Comparison of ENCODE assay signal across 15 cellular contexts in the genomic region with DNA sequence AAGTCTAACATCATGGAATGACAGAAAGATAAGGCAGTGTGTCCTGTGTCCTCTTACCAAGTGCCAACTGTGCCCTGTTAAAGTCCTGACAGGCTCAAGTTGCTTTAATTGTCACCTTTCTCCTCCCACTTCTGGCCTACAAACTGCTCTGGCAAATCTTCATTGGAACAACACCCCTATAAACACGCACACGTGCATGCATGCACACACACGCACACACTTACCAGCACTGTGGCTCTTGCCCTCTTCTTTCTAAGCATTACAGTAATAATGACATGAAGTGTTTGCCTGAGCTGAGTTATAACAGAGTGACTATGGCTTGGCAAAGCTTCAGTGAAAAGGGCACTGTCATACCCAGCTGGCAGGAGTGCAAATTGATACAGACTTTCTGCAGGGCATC.
DNase-seq lines count a peak whose midpoint lies in the region; ATAC-seq and TF ChIP-seq lines count a peak whose summit lies in the region.
"Had no signal": no experiment of that assay in that cellular context is flagged by ENCODE, and none has a peak within 500 bp of the region (broad histone marks: within the 10 kb centered on the region; RNA-seq: fewer than 3 reads in every experiment).

No MANE protein-coding gene starts in this region.

- H3K27me3 ChIP-seq in H9 (ENCODE audit: insufficient read depth, low read length), result no peaks in the 10 kb centered on the region; the same call in 1 of the 2 replicates

- whole genome bisulfite sequencing in H9 (ENCODE audit: extremely low coverage, insufficient read length, low lambda C conversion rate), result no CpG with 5 or more reads among the region's 3 CpGs

- ATAC-seq in mucosa of descending colon, result peak; percentile 80
- no peak for ATAC-seq in GM21528 (IDR thresholded peaks at IDR 0.05; ENCODE audit: low FRiP score, unreplicated experiment)
- ATAC-seq in natural killer cell, result no peak
- ATAC-seq in GM21390 (IDR thresholded peaks at IDR 0.05; ENCODE audit: unreplicated experiment), result no peak
- ATAC-seq: Panc1 had no signal

- no peaks in the 10 kb centered on the region for H3K23me2 ChIP-seq in H9 (ENCODE audit: insufficient read length, low read depth, low read length, poor library complexity, severe bottlenecking)

- H3K27ac ChIP-seq in H9 (ENCODE audit: insufficient read length, low read depth, low read length) (no peak overlapping the region), VCaP (peak overlapping the region; percentile 59)

- H2BK15ac ChIP-seq in H9 (ENCODE audit: low read depth, low read length), result no peak overlapping the region

- H2BK12ac ChIP-seq in H9 (ENCODE audit: insufficient read length, low read depth, low read length), result no peak overlapping the region

- H4K20me1 ChIP-seq in H9 (ENCODE audit: control insufficient read depth, insufficient read depth, insufficient read length), result no peaks in the 10 kb centered on the region

- no peak overlapping the region for H4K8ac ChIP-seq in H9 (replicated peaks; ENCODE audit: insufficient read length, low read depth, low read length)

- H2BK5ac ChIP-seq in H9 (ENCODE audit: insufficient read length, low read length), result no peak overlapping the region

- H2BK120ac ChIP-seq in H9 (ENCODE audit: low read depth, low read length, poor library complexity, severe bottlenecking), result no peak overlapping the region

- DNase-seq in H9 (no peak), NCI-H1694 treated with DMSO at 0.1 percent for 48 hours (lab: John Stamatoyannopoulos, UW) (peak; percentile 89), mucosa of descending colon (peak in 2 of 3 donors; percentile 31 to 62), natural killer cell (no peak)
- DNase-seq: activated naive CD8-positive, alpha-beta T cell treated with anti-CD3 and anti-CD28 coated beads, Interleukin-2, amount 10 ng/mL, durations not matched to agents 7 days and 5 days; dermis blood vessel endothelial cell; NCI-H146; SK-N-SH; stimulated activated CD4-positive, alpha-beta T cell treated with anti-CD3 and anti-CD28 coated beads, Interleukin-4, amount 100 ng/mL, for 1 hour had no signal

- no peak overlapping the region for H3K9ac ChIP-seq in H9 (ENCODE audit: extremely low read depth, insufficient read length, low read length)
- H3K9ac ChIP-seq: SK-N-SH had no signal

- no peak overlapping the region for H2AK5ac ChIP-seq in H9 (ENCODE audit: insufficient read length, low read length)

- H3K9me3 ChIP-seq in H9 (ENCODE audit: control insufficient read depth, low read depth, low read length) (no peaks in the 10 kb centered on the region), mucosa of descending colon (no peaks in the 10 kb centered on the region)
- H3K9me3 ChIP-seq: SK-N-SH had no signal

- H3T11ph ChIP-seq in H9 (ENCODE audit: low read length), result peak overlapping the region; percentile 39

- no peaks in the 10 kb centered on the region for H3K79me2 ChIP-seq in H9 (ENCODE audit: insufficient read depth, low read length)

- no peak overlapping the region for H3K14ac ChIP-seq in H9 (ENCODE audit: insufficient read depth, low read length)

- H3K79me1 ChIP-seq in H9 (ENCODE audit: insufficient read depth, low read depth, low read length, poor library complexity, severe bottlenecking), result no peaks in the 10 kb centered on the region

- no peaks in the 10 kb centered on the region for H3K36me3 ChIP-seq in mucosa of descending colon (ENCODE audit: low read depth)

- H3K56ac ChIP-seq in H9 (ENCODE audit: insufficient read length, low read depth, low read length), result no peak overlapping the region

- TF ChIP-seq CTCF in H9 (conservative IDR thresholded peaks at IDR 0.05) (no peak), VCaP (conservative IDR thresholded peaks at IDR 0.05) (no peak), mucosa of descending colon (IDR thresholded peaks at IDR 0.05) (no peak), natural killer cell (IDR thresholded peaks at IDR 0.05) (no peak)

- H3K36me3 Mint-ChIP-seq in H9 (ENCODE audit: insufficient read depth in 1 of 3, low read depth in 3 of 3) (peaks cover 0 to 12% (median 6%) of the 10 kb centered on the region in 3 experiments; a peak in 6 of 7 replicates), natural killer cell (no peaks in the 10 kb centered on the region)
- H3K36me3 Mint-ChIP-seq: activated naive CD8-positive, alpha-beta T cell treated with anti-CD3 and anti-CD28 coated beads, Interleukin-2, amount 10 ng/mL, durations not matched to agents 7 days and 5 days; brain had no signal

- no peak overlapping the region for H3K4ac ChIP-seq in H9 (ENCODE audit: low read depth, low read length)

- H4K91ac ChIP-seq in H9 (ENCODE audit: insufficient read length, low read depth, low read length), result no peak overlapping the region

- H3K9me3 Mint-ChIP-seq in H9 (peaks cover 4 to 9% of the 10 kb centered on the region in 2 experiments), natural killer cell (no peaks in the 10 kb centered on the region)

- H3K27me3 Mint-ChIP-seq in H9 (ENCODE audit: low read depth), result peaks cover 10% of the 10 kb centered on the region
- peaks cover 0 to 3% of the 10 kb centered on the region in 2 donors for H3K27me3 Mint-ChIP-seq in natural killer cell (ENCODE audit: low read depth in 2 of 2)
- H3K27me3 Mint-ChIP-seq: activated naive CD8-positive, alpha-beta T cell treated with anti-CD3 and anti-CD28 coated beads, Interleukin-2, amount 10 ng/mL, durations not matched to agents 7 days and 5 days; brain had no signal

- intact Hi-C loops in mucosa of descending colon (cut with DNase I, micrococcal nuclease), result no loop called here
- intact Hi-C loops in natural killer cell (cut with micrococcal nuclease), result no loop called here

- H2BK20ac ChIP-seq in H9 (ENCODE audit: low read depth, low read length, poor library complexity, severe bottlenecking), result no peak overlapping the region

- no peak overlapping the region for H3K4me3 ChIP-seq in mucosa of descending colon

- H3K4me1 Mint-ChIP-seq in H9 (peaks cover 3 to 4% of the 10 kb centered on the region in 2 experiments; a peak in 2 of 4 replicates), natural killer cell (peaks cover 0 to 9% of the 10 kb centered on the region in 2 donors)
- H3K4me1 Mint-ChIP-seq: brain had no signal

- H3K27ac Mint-ChIP-seq in H9 (no peak overlapping the region; a peak in 1 of 7 replicates), natural killer cell (no peak overlapping the region)
- H3K27ac Mint-ChIP-seq: activated naive CD8-positive, alpha-beta T cell treated with anti-CD3 and anti-CD28 coated beads, Interleukin-2, amount 10 ng/mL, durations not matched to agents 7 days and 5 days; activated T-helper 1 cell treated with anti-CD3 and anti-CD28 coated beads, Interleukin-12 subunit alpha, Interleukin-12 subunit beta, Interleukin-2, Interleukin-4 antibody, amounts not matched to agents 30 ng/mL and 10 ng/mL and 1 ng/mL, durations not matched to agents 14 hours and 24 hours and 36 hours had no signal

- no peak overlapping the region for H3K23ac ChIP-seq in H9 (ENCODE audit: insufficient read length, low read depth, low read length)

- H4K5ac ChIP-seq in H9 (ENCODE audit: insufficient read length, low read depth, low read length), result no peak overlapping the region

- no peak overlapping the region for H3K4me2 ChIP-seq in H9 (ENCODE audit: insufficient read depth, insufficient read length, low read length)
- H3K4me2 ChIP-seq: SK-N-SH had no signal

- no peak overlapping the region for H2AFZ ChIP-seq in H9 (ENCODE audit: low read length)

- H3K4me3 Mint-ChIP-seq in H9, result no peak overlapping the region
- no peak overlapping the region for H3K4me3 Mint-ChIP-seq in natural killer cell
- H3K4me3 Mint-ChIP-seq: activated naive CD8-positive, alpha-beta T cell treated with anti-CD3 and anti-CD28 coated beads, Interleukin-2, amount 10 ng/mL, durations not matched to agents 7 days and 5 days; activated T-helper 1 cell treated with anti-CD3 and anti-CD28 coated beads, Interleukin-12 subunit alpha, Interleukin-12 subunit beta, Interleukin-2, Interleukin-4 antibody, amounts not matched to agents 30 ng/mL and 10 ng/mL and 1 ng/mL, durations not matched to agents 14 hours and 24 hours and 36 hours; brain had no signal

- H3K18ac ChIP-seq in H9 (ENCODE audit: insufficient read length, low read depth, low read length), result no peak overlapping the region

- H3K4me1 ChIP-seq in H9 (ENCODE audit: insufficient read depth, low read length), result no peaks in the 10 kb centered on the region
- peaks cover 17% of the 10 kb centered on the region for H3K4me1 ChIP-seq in mucosa of descending colon (ENCODE audit: low read depth)

Comparison
In these comparisons a context has a peak if more than half of its experiments do, and no peak if none do; other contexts are left out.
1. DNase-seq: peak in NCI-H1694 treated with DMSO at 0.1 percent for 48 hours (single experiment) and mucosa of descending colon (2 of 3); none in H9 (single experiment) and natural killer cell (single experiment).